ENCODE assay signal across 10 cellular contexts in genomic region chr1:111920221-111921024, GRCh38.
DNase-seq lines count a peak whose midpoint lies in the region; ATAC-seq and TF ChIP-seq lines count a peak whose summit lies in the region.
"Had no signal": no experiment of that assay in that cellular context is flagged by ENCODE, and none has a peak within 500 bp of the region (broad histone marks: within the 10 kb centered on the region; RNA-seq: fewer than 3 reads in every experiment).

No MANE protein-coding gene starts in this region.

- H3K36me3 Mint-ChIP-seq in HFFc6 (ENCODE audit: low read depth): no peaks in the 10 kb centered on the region

- peak overlapping the region; percentile 70 for H3K27ac Mint-ChIP-seq in HFFc6

- H3K36me3 ChIP-seq in heart right ventricle: no peaks in the 10 kb centered on the region
- no peaks in the 10 kb centered on the region for H3K36me3 ChIP-seq in stomach
- no peaks in the 10 kb centered on the region for H3K36me3 ChIP-seq in BE2C

- H3K27me3 Mint-ChIP-seq in HFFc6 (ENCODE audit: insufficient read depth): peaks cover 7% of the 10 kb centered on the region

- 23 to 32% methylated on average over 11 of the region's 11 CpGs for WGBS in heart right ventricle, 2 donors
- WGBS in stomach, 5 donors: 36 to 46% (median 37%) methylated on average over 11 of the region's 11 CpGs

- no peaks in the 10 kb centered on the region for H3K9me3 Mint-ChIP-seq in HFFc6

- TF ChIP-seq POLR2A in stomach (IDR thresholded peaks at IDR 0.05): no peak

- intact Hi-C loops in heart right ventricle (cut with DNase I): loop anchor here in 1 of 10 donors (10.0 kb wide), 1 partner anchor 64 kb away; the partner anchor contains the start of gene KCND3
- intact Hi-C loops in stomach (cut with DNase I; ENCODE audit: low total_unique reads): no loop called here

- no peak overlapping the region for H3K4me3 Mint-ChIP-seq in HFFc6

- DNase-seq in HFFc6 (peak; percentile 80), RPMI7951 (ENCODE audit: low read depth) (peak; percentile 67), heart right ventricle (peak in 1 of 2 donors; percentile 45), stomach (peak; percentile 57), BE2C (no peak)
- no peak for DNase-seq in stimulated activated naive CD8-positive, alpha-beta T cell treated with anti-CD3 and anti-CD28 coated beads, Interleukin-15, Interleukin-2, amounts not matched to agents 100 U/mL and 50 U/mL, for 24 hours
- DNase-seq: central memory CD4-positive, alpha-beta T cell; stimulated activated CD4-positive, alpha-beta T cell treated with anti-CD3 and anti-CD28 coated beads, Interleukin-12 subunit alpha, Interleukin-12 subunit beta, amount 100 ng/mL, for 4 hours had no signal

- no peak for TF ChIP-seq EP300 in stomach (IDR thresholded peaks at IDR 0.05)

- H3K9me3 ChIP-seq in heart right ventricle (no peaks in the 10 kb centered on the region), stomach (no peaks in the 10 kb centered on the region), BE2C (no peaks in the 10 kb centered on the region)

- peak; percentile 80 to 95 (median 90) for ATAC-seq in heart right ventricle
- ATAC-seq in stimulated activated naive CD8-positive, alpha-beta T cell treated with anti-CD3 and anti-CD28 coated beads, Interleukin-15, Interleukin-2, amounts not matched to agents 100 U/mL and 50 U/mL, for 24 hours: no peak
- ATAC-seq in GM21723 (IDR thresholded peaks at IDR 0.05; ENCODE audit: unreplicated experiment): no peak
- no peak for ATAC-seq in HG02759 (IDR thresholded peaks at IDR 0.05; ENCODE audit: unreplicated experiment)

- H3K27me3 ChIP-seq in heart right ventricle (no peaks in the 10 kb centered on the region), stomach (no peaks in the 10 kb centered on the region), BE2C (no peaks in the 10 kb centered on the region)

- H3K4me1 ChIP-seq in heart right ventricle (peaks cover 6 to 37% (median 22%) of the 10 kb centered on the region in 9 donors), stomach (peaks cover 0 to 18% (median 12%) of the 10 kb centered on the region in 4 donors), BE2C (peaks cover 4% of the 10 kb centered on the region; the same call in 1 of the 2 replicates)

- TF ChIP-seq CTCF in HFFc6 (IDR thresholded peaks at IDR 0.05): no peak
- no peak for TF ChIP-seq CTCF in heart right ventricle (IDR thresholded peaks at IDR 0.05)
- no peak for TF ChIP-seq CTCF in stomach (IDR thresholded peaks at IDR 0.05)
- TF ChIP-seq CTCF in BE2C (IDR thresholded peaks at IDR 0.05; ENCODE audit: low read depth, low read length): no peak

- H3K4me3 ChIP-seq in heart right ventricle: no peak overlapping the region
- no peak overlapping the region for H3K4me3 ChIP-seq in stomach
- no peak overlapping the region for H3K4me3 ChIP-seq in BE2C (ENCODE audit: low read depth, low read length)

- H3K4me1 Mint-ChIP-seq in HFFc6 (ENCODE audit: low read depth): peaks cover 9% of the 10 kb centered on the region

- H3K27ac ChIP-seq in heart right ventricle (peak overlapping the region; percentile 29 to 89 (median 76)), stomach (peak overlapping the region in 4 of 5 donors; percentile 39 to 49 (median 42))

Comparison
In these comparisons a context has a peak if more than half of its experiments do, and no peak if none do; other contexts are left out.
1. DNase-seq: peak in HFFc6 (single experiment), RPMI7951 (single experiment) and stomach (single experiment); none in stimulated activated naive CD8-positive, alpha-beta T cell treated with anti-CD3 and anti-CD28 coated beads, Interleukin-15, Interleukin-2, amounts not matched to agents 100 U/mL and 50 U/mL, for 24 hours (single experiment) and BE2C (single experiment).
2. ATAC-seq: peak in heart right ventricle (8 of 8); none in stimulated activated naive CD8-positive, alpha-beta T cell treated with anti-CD3 and anti-CD28 coated beads, Interleukin-15, Interleukin-2, amounts not matched to agents 100 U/mL and 50 U/mL, for 24 hours (single experiment), GM21723 (single experiment) and HG02759 (single experiment).